Comparison of ENCODE assay signal across 9 cellular contexts in genomic region chr2:27306657-27307544, GRCh38. TPM values are rescaled to one million over a fixed set of nuclear protein-coding genes. Genes with fewer than 3 reads are reported as not detected.
A peak's percentile ranks its signal among the peaks of the same experiment; 100 is the strongest.
DNase-seq lines count a peak whose midpoint lies in the region; ATAC-seq, FAIRE-seq and TF ChIP-seq lines count a peak whose summit lies in the region.
"Had no signal": no experiment of that assay in that cellular context is flagged by ENCODE, and none has a peak within 500 bp of the region (broad histone marks: within the 10 kb centered on the region; RNA-seq: fewer than 3 reads in every experiment).

No MANE protein-coding gene starts in this region.

- H3K27me3 ChIP-seq in gastrocnemius medialis: peaks cover 0 to 4% (median 2%) of the 10 kb centered on the region in 3 donors

- no peaks in the 10 kb centered on the region for H3K9me3 ChIP-seq in gastrocnemius medialis

- H3K9me3 Mint-ChIP-seq in WTC11: no peaks in the 10 kb centered on the region
- no peaks in the 10 kb centered on the region for H3K9me3 Mint-ChIP-seq in effector memory CD8-positive, alpha-beta T cell

- H3K4me3 ChIP-seq in gastrocnemius medialis: no peak overlapping the region
- H3K4me3 ChIP-seq: lung had no signal

- TF ChIP-seq POLR2A in GM12891 (IDR thresholded peaks at IDR 0.05; ENCODE audit: low read depth, low read length) (no peak), gastrocnemius medialis (IDR thresholded peaks at IDR 0.05) (no peak)

- in situ Hi-C loops in gastrocnemius medialis (cut with MboI; ENCODE audit: low sequenced_read_pairs in 4 of 4): no loop called here

- ATAC-seq in WTC11: peak; percentile 14
- peak; percentile 64 for ATAC-seq in effector memory CD8-positive, alpha-beta T cell (replicated peaks)
- ATAC-seq in gastrocnemius medialis: no peak
- ATAC-seq in HG03439 (IDR thresholded peaks at IDR 0.05; ENCODE audit: unreplicated experiment): no peak
- no peak for ATAC-seq in left lobe of liver

- FAIRE-seq in GM12891 (lab: Jason Lieb, UNC): peak; percentile 62
- FAIRE-seq in D721Med (lab: Jason Lieb, UNC): no peak

- H3K4me1 Mint-ChIP-seq in WTC11: peaks cover 8% of the 10 kb centered on the region; the same call in 1 of the 2 replicates
- H3K4me1 Mint-ChIP-seq in effector memory CD8-positive, alpha-beta T cell (ENCODE audit: low read depth in 2 of 2): peaks cover 7 to 8% of the 10 kb centered on the region in 2 donors

- peaks cover 53% of the 10 kb centered on the region for H3K27me3 Mint-ChIP-seq in WTC11 (ENCODE audit: low read depth)
- H3K27me3 Mint-ChIP-seq in effector memory CD8-positive, alpha-beta T cell: peaks cover 7 to 30% of the 10 kb centered on the region in 2 donors

- H3K36me3 Mint-ChIP-seq in WTC11: peaks cover 6% of the 10 kb centered on the region
- H3K36me3 Mint-ChIP-seq in effector memory CD8-positive, alpha-beta T cell (ENCODE audit: insufficient read depth): no peaks in the 10 kb centered on the region

- H3K4me1 ChIP-seq in gastrocnemius medialis: peaks cover 15 to 18% of the 10 kb centered on the region in 2 donors

- peak; percentile 41 for DNase-seq in GM12891 (ENCODE audit: insufficient read length, low spot score)
- peak; percentile 53 for DNase-seq in WTC11 (ENCODE audit: low spot score)
- DNase-seq in effector memory CD8-positive, alpha-beta T cell: peak in 1 of 3 experiments; percentile 19
- DNase-seq in gastrocnemius medialis: no peak
- no peak for DNase-seq in NCI-H2029 (lab: John Stamatoyannopoulos, UW)
- DNase-seq in left lobe of liver (ENCODE audit: low spot score): no peak
- DNase-seq in D721Med (ENCODE audit: insufficient read length, low spot score): no peak

- peaks cover 0 to 36% of the 10 kb centered on the region in 2 donors for H3K36me3 ChIP-seq in gastrocnemius medialis

- no peak overlapping the region for H3K27ac Mint-ChIP-seq in WTC11
- H3K27ac Mint-ChIP-seq in effector memory CD8-positive, alpha-beta T cell: no peak overlapping the region

- peak overlapping the region; percentile 58 to 97 (median 74) for H3K27ac ChIP-seq in gastrocnemius medialis

- no peak for TF ChIP-seq CTCF in WTC11 (IDR thresholded peaks at IDR 0.05)
- no peak for TF ChIP-seq CTCF in gastrocnemius medialis (IDR thresholded peaks at IDR 0.05 in 4 of 5, conservative IDR thresholded peaks at IDR 0.05 in 1 of 5)
- no peak for TF ChIP-seq CTCF in D721Med (IDR thresholded peaks at IDR 0.05; ENCODE audit: insufficient read depth, missing control alignments)

- peak overlapping the region; percentile 62 for H3K4me3 Mint-ChIP-seq in WTC11
- peak overlapping the region; percentile 61 to 68 for H3K4me3 Mint-ChIP-seq in effector memory CD8-positive, alpha-beta T cell

- intact Hi-C loops in gastrocnemius medialis (cut with DNase I; ENCODE audit: low total_unique reads): no loop called here

- CTCF ChIA-PET in WTC11 (lab: Charles Lee): interaction anchor here (1.1 to 1.7 kb wide), 7 partner anchors 14 to 137 kb away, joined by 3 to 12 read pairs (median 6); partner anchors contain the start of gene SLC30A3

- POLR2A ChIA-PET in WTC11 (lab: Charles Lee): interaction anchor here (1.2 kb wide), 1 partner anchor 16 kb away, joined by 4 read pairs; the partner anchor contains the start of gene MPV17

TF ChIP-seq in GM12891, 5 proteins besides CTCF, POLR2A, EP300 and RAD21:
- no peak for TF ChIP-seq POLR2AphosphoS5 (IDR thresholded peaks at IDR 0.05; ENCODE audit: low read depth, low read length)
- TF ChIP-seq POU2F2 (IDR thresholded peaks at IDR 0.05; ENCODE audit: low read depth, low read length): no peak
- no peak for TF ChIP-seq TAF1 (IDR thresholded peaks at IDR 0.05; ENCODE audit: low read depth, low read length)
- no peak for TF ChIP-seq SPI1 (IDR thresholded peaks at IDR 0.05; ENCODE audit: low read depth, low read length)
- TF ChIP-seq PAX5 (IDR thresholded peaks at IDR 0.05; ENCODE audit: insufficient read depth, low read length, severe bottlenecking): no peak

TF ChIP-seq in WTC11, 78 proteins besides CTCF, POLR2A, EP300 and RAD21 (continues in another document):
- TF ChIP-seq JUN (CRISPR knock-in tag; IDR thresholded peaks at IDR 0.05): no peak
- TF ChIP-seq PRDM15 (CRISPR knock-in tag; IDR thresholded peaks at IDR 0.05): 0 out of 2 replicates have a peak, but pooled peaks have one; percentile 17
- no peak for TF ChIP-seq ZNF396 (CRISPR knock-in tag; IDR thresholded peaks at IDR 0.05; ENCODE audit: borderline replicate concordance)
- 0 out of 2 replicates have a peak, but pooled peaks have one; percentile 69 for TF ChIP-seq IRF1 (CRISPR knock-in tag; IDR thresholded peaks at IDR 0.05)
- no peak for TF ChIP-seq ZNF138 (CRISPR knock-in tag; conservative IDR thresholded peaks at IDR 0.05)
- TF ChIP-seq PREB (CRISPR knock-in tag; IDR thresholded peaks at IDR 0.05; ENCODE audit: borderline replicate concordance): no peak

RNA-seq across cellular contexts. Expression of gene UCN, which starts 1.3 kb away (rescaled TPM):
- polyA plus RNA-seq in GM12891 (2012; ENCODE audit: low read depth, missing spikeins): 0.65 TPM
- total RNA-seq in WTC11 (2021) (0.68 to 1.2 TPM (median 0.71 TPM) in 3 replicates), gastrocnemius medialis (not detected), left lobe of liver (2.2 TPM)

RNA-seq across cellular contexts. Expression of gene MPV17, which starts 16.0 kb away (rescaled TPM):
- 90.6 TPM for polyA plus RNA-seq in GM12891 (2012; ENCODE audit: low read depth, missing spikeins)
- total RNA-seq in WTC11 (2021) (51.5 to 60.4 TPM (median 59.3 TPM) in 3 replicates), gastrocnemius medialis (10 to 100 TPM in 3 of 4 donors, 1 to 10 TPM in 1; 9.9 to 16.0 (median 11.5) TPM), left lobe of liver (18.3 TPM)

RNA-seq across cellular contexts. Expression of gene TRIM54, which starts 24.7 kb away (rescaled TPM):
- 0.15 TPM for polyA plus RNA-seq in GM12891 (2012; ENCODE audit: low read depth, missing spikeins)
- total RNA-seq in WTC11 (2021) (3.0 to 3.4 TPM (median 3.3 TPM) in 3 replicates), gastrocnemius medialis (100 to 1,000 TPM; 219 to 554 (median 427) TPM), left lobe of liver (not detected)

RNA-seq across cellular contexts. Expression of gene DNAJC5G, which starts 31.7 kb away (rescaled TPM):
- not detected for polyA plus RNA-seq in GM12891 (2012; ENCODE audit: low read depth, missing spikeins)
- total RNA-seq in WTC11 (2021) (0.18 to 0.44 TPM (median 0.34 TPM) in 3 replicates), gastrocnemius medialis (not detected), left lobe of liver (not detected)
- total RNA-seq: lung had no signal
- polyA plus RNA-seq: lung had no signal

RNA-seq across cellular contexts. Expression of gene SLC30A3, which starts 44.1 kb away (rescaled TPM):
- polyA plus RNA-seq in GM12891 (2012; ENCODE audit: low read depth, missing spikeins): 0.08 TPM
- total RNA-seq in WTC11 (2021) (8.0 to 8.9 TPM (median 8.1 TPM) in 3 replicates), gastrocnemius medialis (under 1 TPM in 1 of 4 donors, not detected in 3; 0.20 TPM), left lobe of liver (not detected)

Comparison
In these comparisons a context has a peak if more than half of its experiments do, and no peak if none do; other contexts are left out.
1. DNase-seq: peak in GM12891 (single experiment) and WTC11 (single experiment); none in gastrocnemius medialis (0 of 2), NCI-H2029 (single experiment), left lobe of liver (single experiment) and D721Med (single experiment).
2. ATAC-seq: peak in WTC11 (single experiment) and effector memory CD8-positive, alpha-beta T cell (single experiment); none in gastrocnemius medialis (0 of 2), HG03439 (single experiment) and left lobe of liver (single experiment).
3. RNA of gene TRIM54, which starts 24.7 kb away (total RNA-seq): 219 to 554 TPM in gastrocnemius medialis; 3.0 to 3.4 TPM in WTC11 and not detected in left lobe of liver (single experiment); every median in the first group is over 10 times any median in the second.